8 cellular contexts compared by ENCODE assay signal in the genomic region with DNA sequence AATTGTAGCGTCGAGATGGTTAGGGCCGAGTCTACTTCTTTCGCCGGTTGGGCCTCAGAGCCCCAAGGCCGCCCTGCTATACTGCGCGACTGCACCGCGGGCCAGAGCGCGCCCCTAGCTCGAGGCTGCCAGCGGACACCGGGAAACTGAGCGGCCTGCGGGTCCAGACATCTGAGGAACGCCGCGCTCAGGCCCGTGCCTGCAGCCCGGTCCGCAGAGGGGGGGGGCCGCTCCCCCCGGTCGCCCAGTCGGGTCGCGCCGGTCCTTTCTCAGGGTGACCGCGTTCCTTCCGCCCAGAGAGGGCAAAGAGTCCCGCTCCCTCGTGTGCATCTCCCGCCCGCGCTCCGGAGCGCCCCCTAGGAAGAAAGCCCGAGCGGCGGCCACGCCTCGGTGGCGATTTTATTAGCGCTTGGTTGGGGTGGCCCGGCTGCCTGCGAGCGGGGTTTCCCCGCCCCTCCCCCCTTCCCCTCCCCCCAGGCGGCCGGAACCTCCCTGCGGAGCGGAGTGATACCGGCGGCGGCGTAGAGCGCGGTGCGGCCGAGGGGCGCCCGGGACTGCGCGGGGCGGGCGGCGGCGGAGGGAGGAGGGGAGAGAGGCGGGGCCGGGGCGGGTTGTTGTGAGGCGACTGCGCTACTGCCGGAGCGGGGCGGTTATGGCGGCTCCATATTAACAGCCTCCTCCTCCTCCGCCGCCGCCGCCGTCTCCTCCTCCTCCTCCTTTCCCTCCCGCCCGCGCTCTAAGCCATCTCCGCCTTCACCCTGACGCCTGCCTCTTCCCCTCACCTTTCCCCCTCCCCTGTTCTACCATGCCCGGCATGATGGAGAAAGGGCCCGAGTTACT. TPM values are rescaled to one million over a fixed set of nuclear protein-coding genes. Genes with fewer than 3 reads are reported as not detected.
A peak's percentile ranks its signal among the peaks of the same experiment; 100 is the strongest.
DNase-seq lines count a peak whose midpoint lies in the region; ATAC-seq and TF ChIP-seq lines count a peak whose summit lies in the region.

A gene (plus strand): TSS at position 611 of the 840 bp plus-strand sequence. CDS start 195 bp downstream, at position 806.

- intact Hi-C loops in CD14-positive monocyte (cut with micrococcal nuclease), result no loop called here
- intact Hi-C loops in dendritic cell treated with granulocyte-macrophage colony-stimulating factor and Interleukin-4, amounts not matched to agents 40 ng/mL and 50 ng/mL, for 4 days (cut with micrococcal nuclease), result loop anchor here (2.0 to 10.0 kb wide), 2 partner anchors 124 kb away; a partner anchor contains a TSS

- peaks cover 0 to 3% (median 2%) of the 10 kb centered on the region in 3 donors for H3K27me3 Mint-ChIP-seq in CD14-positive monocyte (ENCODE audit: low read depth in 3 of 3)
- H3K27me3 Mint-ChIP-seq in dendritic cell treated with granulocyte-macrophage colony-stimulating factor and Interleukin-4, amounts not matched to agents 40 ng/mL and 50 ng/mL, for 4 days, result no peaks in the 10 kb centered on the region

- 1% methylated on average over 91 of the region's 92 CpGs for WGBS in liver

- H3K9ac ChIP-seq in liver (ENCODE audit: low read depth in 1 of 2, low read length in 2 of 2), result peak within 1 kb of the TSS; percentile 53 to 99

- no peaks in the 10 kb centered on the region for H3K9me3 ChIP-seq in liver (ENCODE audit: control insufficient read depth in 4 of 4, low read length in 3 of 4)

- peak within 1 kb of the TSS; percentile 87 to 97 (median 92) for H3K27ac Mint-ChIP-seq in CD14-positive monocyte
- peak within 1 kb of the TSS; percentile 99 for H3K27ac Mint-ChIP-seq in dendritic cell treated with granulocyte-macrophage colony-stimulating factor and Interleukin-4, amounts not matched to agents 40 ng/mL and 50 ng/mL, for 4 days

- peak within 1 kb of the TSS; percentile 95 to 99 for H3K27ac ChIP-seq in liver (ENCODE audit: low read depth in 1 of 2, low read length in 2 of 2)

- DNase-seq in CD14-positive monocyte (ENCODE audit: low spot score) (peak; percentile 87), NCI-H748 (lab: John Stamatoyannopoulos, UW; ENCODE audit: unreplicated experiment) (peak; percentile 97)
- peak; percentile 83 to 88 for DNase-seq in activated CD4-positive, alpha-beta T cell treated with anti-CD3 and anti-CD28 coated beads, Interleukin-2, amount 50 U/mL, for 24 hours (ENCODE audit: low read depth in 1 of 2, low spot score in 1 of 2)
- peak; percentile 92 for DNase-seq in stimulated activated CD4-positive, alpha-beta T cell treated with anti-CD3 and anti-CD28 coated beads, Interleukin-4, amount 100 ng/mL, for 24 hours

- peaks cover 2 to 5% of the 10 kb centered on the region in 2 donors for H3K36me3 Mint-ChIP-seq in CD14-positive monocyte
- peaks cover 33% of the 10 kb centered on the region for H3K36me3 Mint-ChIP-seq in dendritic cell treated with granulocyte-macrophage colony-stimulating factor and Interleukin-4, amounts not matched to agents 40 ng/mL and 50 ng/mL, for 4 days (ENCODE audit: low read depth)

- H3K36me3 ChIP-seq in liver (ENCODE audit: control insufficient read depth in 4 of 4, insufficient read depth in 3 of 4, low read depth in 1 of 4, low read length in 3 of 4), result no peaks in the 10 kb centered on the region

- peaks cover 2 to 24% (median 15%) of the 10 kb centered on the region in 4 donors for H3K4me1 ChIP-seq in liver (ENCODE audit: control insufficient read depth in 4 of 4, insufficient read depth in 4 of 4, low read length in 3 of 4)

- peak within 1 kb of the TSS; percentile 90 to 94 for H3K4me3 Mint-ChIP-seq in CD14-positive monocyte
- H3K4me3 Mint-ChIP-seq in dendritic cell treated with granulocyte-macrophage colony-stimulating factor and Interleukin-4, amounts not matched to agents 40 ng/mL and 50 ng/mL, for 4 days, result peak within 1 kb of the TSS; percentile 94

- ATAC-seq in GM19351 (IDR thresholded peaks at IDR 0.05; ENCODE audit: unreplicated experiment), result peak; percentile 57
- peak; percentile 61 for ATAC-seq in HG03520 (IDR thresholded peaks at IDR 0.05; ENCODE audit: unreplicated experiment)

- TF ChIP-seq CTCF in CD14-positive monocyte (IDR thresholded peaks at IDR 0.05) (peak; percentile 68), liver (IDR thresholded peaks at IDR 0.05; ENCODE audit: low read depth, low read length, missing input control) (peak; percentile 53)

- H3K9me3 Mint-ChIP-seq in CD14-positive monocyte, result peaks cover 0 to 2% (median 0%) of the 10 kb centered on the region in 7 donors
- H3K9me3 Mint-ChIP-seq in dendritic cell treated with granulocyte-macrophage colony-stimulating factor and Interleukin-4, amounts not matched to agents 40 ng/mL and 50 ng/mL, for 4 days, result no peaks in the 10 kb centered on the region

- TF ChIP-seq RAD21 in liver (IDR thresholded peaks at IDR 0.05), result peak; percentile 22 to 31

- H3K4me1 Mint-ChIP-seq in CD14-positive monocyte, result peaks cover 23% of the 10 kb centered on the region
- peaks cover 26% of the 10 kb centered on the region for H3K4me1 Mint-ChIP-seq in dendritic cell treated with granulocyte-macrophage colony-stimulating factor and Interleukin-4, amounts not matched to agents 40 ng/mL and 50 ng/mL, for 4 days (ENCODE audit: low read depth)

- peak within 1 kb of the TSS; percentile 75 to 96 (median 81) for H3K4me3 ChIP-seq in liver (ENCODE audit: low read depth in 1 of 3, low read length in 3 of 3)

- H3K27me3 ChIP-seq in liver (ENCODE audit: control insufficient read depth in 4 of 4, insufficient read depth in 4 of 4, low read length in 3 of 4), result no peaks in the 10 kb centered on the region

TF ChIP-seq in liver, 16 proteins besides CTCF, POLR2A, EP300 and RAD21:
- TF ChIP-seq RXRA (IDR thresholded peaks at IDR 0.05) (peak in 1 of 2 donors; percentile 49), EGR1 (IDR thresholded peaks at IDR 0.05; ENCODE audit: low read depth in 2 of 2) (no peak), NR2F2 (IDR thresholded peaks at IDR 0.05) (no peak), FOXA2 (IDR thresholded peaks at IDR 0.05) (no peak), YY1 (IDR thresholded peaks at IDR 0.05) (peak; percentile 87), HNF4A (conservative IDR thresholded peaks at IDR 0.05) (peak in 1 of 2 donors; percentile 39), FOXA1 (IDR thresholded peaks at IDR 0.05) (no peak), JUND (IDR thresholded peaks at IDR 0.05) (no peak), GABPA (IDR thresholded peaks at IDR 0.05 in 1 of 2, conservative IDR thresholded peaks at IDR 0.05 in 1 of 2) (no peak)
- TF ChIP-seq, protein P1, sequence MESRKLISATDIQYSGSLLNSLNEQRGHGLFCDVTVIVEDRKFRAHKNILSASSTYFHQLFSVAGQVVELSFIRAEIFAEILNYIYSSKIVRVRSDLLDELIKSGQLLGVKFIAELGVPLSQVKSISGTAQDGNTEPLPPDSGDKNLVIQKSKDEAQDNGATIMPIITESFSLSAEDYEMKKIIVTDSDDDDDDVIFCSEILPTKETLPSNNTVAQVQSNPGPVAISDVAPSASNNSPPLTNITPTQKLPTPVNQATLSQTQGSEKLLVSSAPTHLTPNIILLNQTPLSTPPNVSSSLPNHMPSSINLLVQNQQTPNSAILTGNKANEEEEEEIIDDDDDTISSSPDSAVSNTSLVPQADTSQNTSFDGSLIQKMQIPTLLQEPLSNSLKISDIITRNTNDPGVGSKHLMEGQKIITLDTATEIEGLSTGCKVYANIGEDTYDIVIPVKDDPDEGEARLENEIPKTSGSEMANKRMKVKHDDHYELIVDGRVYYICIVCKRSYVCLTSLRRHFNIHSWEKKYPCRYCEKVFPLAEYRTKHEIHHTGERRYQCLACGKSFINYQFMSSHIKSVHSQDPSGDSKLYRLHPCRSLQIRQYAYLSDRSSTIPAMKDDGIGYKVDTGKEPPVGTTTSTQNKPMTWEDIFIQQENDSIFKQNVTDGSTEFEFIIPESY (IDR thresholded peaks at IDR 0.05), result no peak
- TF ChIP-seq, protein P2, sequence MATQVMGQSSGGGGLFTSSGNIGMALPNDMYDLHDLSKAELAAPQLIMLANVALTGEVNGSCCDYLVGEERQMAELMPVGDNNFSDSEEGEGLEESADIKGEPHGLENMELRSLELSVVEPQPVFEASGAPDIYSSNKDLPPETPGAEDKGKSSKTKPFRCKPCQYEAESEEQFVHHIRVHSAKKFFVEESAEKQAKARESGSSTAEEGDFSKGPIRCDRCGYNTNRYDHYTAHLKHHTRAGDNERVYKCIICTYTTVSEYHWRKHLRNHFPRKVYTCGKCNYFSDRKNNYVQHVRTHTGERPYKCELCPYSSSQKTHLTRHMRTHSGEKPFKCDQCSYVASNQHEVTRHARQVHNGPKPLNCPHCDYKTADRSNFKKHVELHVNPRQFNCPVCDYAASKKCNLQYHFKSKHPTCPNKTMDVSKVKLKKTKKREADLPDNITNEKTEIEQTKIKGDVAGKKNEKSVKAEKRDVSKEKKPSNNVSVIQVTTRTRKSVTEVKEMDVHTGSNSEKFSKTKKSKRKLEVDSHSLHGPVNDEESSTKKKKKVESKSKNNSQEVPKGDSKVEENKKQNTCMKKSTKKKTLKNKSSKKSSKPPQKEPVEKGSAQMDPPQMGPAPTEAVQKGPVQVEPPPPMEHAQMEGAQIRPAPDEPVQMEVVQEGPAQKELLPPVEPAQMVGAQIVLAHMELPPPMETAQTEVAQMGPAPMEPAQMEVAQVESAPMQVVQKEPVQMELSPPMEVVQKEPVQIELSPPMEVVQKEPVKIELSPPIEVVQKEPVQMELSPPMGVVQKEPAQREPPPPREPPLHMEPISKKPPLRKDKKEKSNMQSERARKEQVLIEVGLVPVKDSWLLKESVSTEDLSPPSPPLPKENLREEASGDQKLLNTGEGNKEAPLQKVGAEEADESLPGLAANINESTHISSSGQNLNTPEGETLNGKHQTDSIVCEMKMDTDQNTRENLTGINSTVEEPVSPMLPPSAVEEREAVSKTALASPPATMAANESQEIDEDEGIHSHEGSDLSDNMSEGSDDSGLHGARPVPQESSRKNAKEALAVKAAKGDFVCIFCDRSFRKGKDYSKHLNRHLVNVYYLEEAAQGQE (IDR thresholded peaks at IDR 0.05), result peak; percentile 57
- TF ChIP-seq, protein P3, sequence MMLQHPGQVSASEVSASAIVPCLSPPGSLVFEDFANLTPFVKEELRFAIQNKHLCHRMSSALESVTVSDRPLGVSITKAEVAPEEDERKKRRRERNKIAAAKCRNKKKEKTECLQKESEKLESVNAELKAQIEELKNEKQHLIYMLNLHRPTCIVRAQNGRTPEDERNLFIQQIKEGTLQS (IDR thresholded peaks at IDR 0.05), result no peak
- TF ChIP-seq, protein P4, sequence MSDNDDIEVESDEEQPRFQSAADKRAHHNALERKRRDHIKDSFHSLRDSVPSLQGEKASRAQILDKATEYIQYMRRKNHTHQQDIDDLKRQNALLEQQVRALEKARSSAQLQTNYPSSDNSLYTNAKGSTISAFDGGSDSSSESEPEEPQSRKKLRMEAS (IDR thresholded peaks at IDR 0.05), result peak; percentile 48

RNA-seq across cellular contexts. Expression of the gene that starts here (rescaled TPM):
- polyA plus RNA-seq in CD14-positive monocyte (10 to 100 TPM; 14.5 to 21.6 TPM), liver (10 to 100 TPM in 1 of 2 donors, 1 to 10 TPM in 1; 7.8 to 11.8 TPM)
- 10 to 100 TPM; 15.0 to 20.2 TPM for total RNA-seq in liver

Comparison
In these comparisons a context has a peak if more than half of its experiments do, and no peak if none do; other contexts are left out.
1. Peak in every context shown above with its lines: DNase-seq, ATAC-seq, H3K4me3 ChIP-seq and H3K27ac ChIP-seq.